In genomic region chr17:80005360-80006338, GRCh38 we compare ENCODE assay signal across 8 cellular contexts. TPM values are rescaled to one million over a fixed set of nuclear protein-coding genes. Genes with fewer than 3 reads are reported as not detected.
DNase-seq lines count a peak whose midpoint lies in the region; ATAC-seq and TF ChIP-seq lines count a peak whose summit lies in the region.

No MANE protein-coding gene starts in this region.

- peak; percentile 46 for TF ChIP-seq CTCF in GM12801 (IDR thresholded peaks at IDR 0.05; ENCODE audit: extremely low read depth, insufficient read length)

- POLR2A ChIA-PET in naive thymus-derived CD8-positive, alpha-beta T cell (lab: Charles Lee), result interaction anchor here (1.0 to 4.7 kb wide), 3 partner anchors 8 to 12 kb away, joined by 3 to 24 read pairs (median 5); no protein-coding TSS in a partner anchor

- ATAC-seq in activated CD8-positive, alpha-beta memory T cell treated with anti-CD3 and anti-CD28 coated beads, Interleukin-2, amount 10 ng/mL, durations not matched to agents 7 days and 5 days, result peak; percentile 56
- ATAC-seq in naive thymus-derived CD8-positive, alpha-beta T cell, result peak; percentile 77 to 80
- no peak for ATAC-seq in GM18498 (IDR thresholded peaks at IDR 0.05; ENCODE audit: unreplicated experiment)

- H3K36me3 Mint-ChIP-seq in activated CD8-positive, alpha-beta memory T cell treated with anti-CD3 and anti-CD28 coated beads, Interleukin-2, amount 10 ng/mL, durations not matched to agents 7 days and 5 days, result no peaks in the 10 kb centered on the region
- no peaks in the 10 kb centered on the region for H3K36me3 Mint-ChIP-seq in naive thymus-derived CD8-positive, alpha-beta T cell

- H3K4me3 Mint-ChIP-seq in activated CD8-positive, alpha-beta memory T cell treated with anti-CD3 and anti-CD28 coated beads, Interleukin-2, amount 10 ng/mL, durations not matched to agents 7 days and 5 days, result no peak overlapping the region
- H3K4me3 Mint-ChIP-seq in naive thymus-derived CD8-positive, alpha-beta T cell, result peak overlapping the region in 4 of 10 donors; percentile 39 to 63 (median 57)

- no peaks in the 10 kb centered on the region for H3K27me3 Mint-ChIP-seq in activated CD8-positive, alpha-beta memory T cell treated with anti-CD3 and anti-CD28 coated beads, Interleukin-2, amount 10 ng/mL, durations not matched to agents 7 days and 5 days
- H3K27me3 Mint-ChIP-seq in naive thymus-derived CD8-positive, alpha-beta T cell, result no peaks in the 10 kb centered on the region

- CTCF ChIA-PET in activated CD8-positive, alpha-beta memory T cell treated with anti-CD3 and anti-CD28 coated beads, Interleukin-2, amount 10 ng/mL, durations not matched to agents 7 days and 5 days (lab: Charles Lee), result interaction anchor here (0.8 to 4.7 kb wide), 20 partner anchors 8 to 273 kb away, joined by 3 to 46 read pairs (median 5); partner anchors contain the start of gene GAA

- no peaks in the 10 kb centered on the region for H3K9me3 Mint-ChIP-seq in activated CD8-positive, alpha-beta memory T cell treated with anti-CD3 and anti-CD28 coated beads, Interleukin-2, amount 10 ng/mL, durations not matched to agents 7 days and 5 days (ENCODE audit: low read depth)
- H3K9me3 Mint-ChIP-seq in naive thymus-derived CD8-positive, alpha-beta T cell, result no peaks in the 10 kb centered on the region

- peak; percentile 51 for DNase-seq in A172 (ENCODE audit: low spot score)
- peak; percentile 65 for DNase-seq in NCI-H2227 (lab: John Stamatoyannopoulos, UW; ENCODE audit: unreplicated experiment)
- peak; percentile 71 for DNase-seq in activated CD8-positive, alpha-beta memory T cell treated with anti-CD3 and anti-CD28 coated beads, Interleukin-2, amount 10 ng/mL, durations not matched to agents 7 days and 5 days
- DNase-seq in erythroblast (lab: John Stamatoyannopoulos, UW), result peak; percentile 43 to 64
- DNase-seq in naive thymus-derived CD8-positive, alpha-beta T cell, result peak; percentile 41 to 78 (median 65)
- DNase-seq in ureter (ENCODE audit: low spot score), result peak; percentile 68

- TF ChIP-seq POLR2A in erythroblast (IDR thresholded peaks at IDR 0.05; ENCODE audit: low read length), result no peak

- H3K27ac Mint-ChIP-seq in activated CD8-positive, alpha-beta memory T cell treated with anti-CD3 and anti-CD28 coated beads, Interleukin-2, amount 10 ng/mL, durations not matched to agents 7 days and 5 days, result no peak overlapping the region
- H3K27ac Mint-ChIP-seq in naive thymus-derived CD8-positive, alpha-beta T cell, result peak overlapping the region in 7 of 10 donors; percentile 44 to 77 (median 63)

- peaks cover 1% of the 10 kb centered on the region for H3K4me1 Mint-ChIP-seq in activated CD8-positive, alpha-beta memory T cell treated with anti-CD3 and anti-CD28 coated beads, Interleukin-2, amount 10 ng/mL, durations not matched to agents 7 days and 5 days
- peaks cover 6 to 12% (median 10%) of the 10 kb centered on the region in 4 donors for H3K4me1 Mint-ChIP-seq in naive thymus-derived CD8-positive, alpha-beta T cell

RNA-seq across cellular contexts. Expression of gene TBC1D16, which starts 30.0 kb away (rescaled TPM):
- 29.8 and 31.7 TPM in 2 replicates for total RNA-seq in A172 (2014; rRNA removed; shearing (Covaris generic))
- 1 to 10 TPM; 1.2 to 2.8 TPM for total RNA-seq in activated CD8-positive, alpha-beta memory T cell treated with anti-CD3 and anti-CD28 coated beads, Interleukin-2, amount 10 ng/mL, durations not matched to agents 7 days and 5 days
- 1 to 10 TPM; 2.6 to 3.1 TPM for total RNA-seq in naive thymus-derived CD8-positive, alpha-beta T cell
- polyA plus RNA-seq in naive thymus-derived CD8-positive, alpha-beta T cell, result under 1 TPM; 0.48 to 0.89 (median 0.50) TPM
- total RNA-seq in ureter, result 37.0 TPM

RNA-seq across cellular contexts. Expression of gene CCDC40, which starts 30.8 kb away (rescaled TPM):
- total RNA-seq in A172 (2014; rRNA removed; shearing (Covaris generic)), result 0.59 and 1.1 TPM in 2 replicates
- under 1 TPM; 0.20 to 0.84 TPM for total RNA-seq in activated CD8-positive, alpha-beta memory T cell treated with anti-CD3 and anti-CD28 coated beads, Interleukin-2, amount 10 ng/mL, durations not matched to agents 7 days and 5 days
- 1 to 10 TPM; 4.2 to 4.8 TPM for total RNA-seq in naive thymus-derived CD8-positive, alpha-beta T cell
- under 1 TPM in 1 of 3 donors, not detected in 2; 0.37 TPM for polyA plus RNA-seq in naive thymus-derived CD8-positive, alpha-beta T cell
- 12.4 TPM for total RNA-seq in ureter
